Comparison of ENCODE assay signal across 23 cellular contexts in the genomic region with DNA sequence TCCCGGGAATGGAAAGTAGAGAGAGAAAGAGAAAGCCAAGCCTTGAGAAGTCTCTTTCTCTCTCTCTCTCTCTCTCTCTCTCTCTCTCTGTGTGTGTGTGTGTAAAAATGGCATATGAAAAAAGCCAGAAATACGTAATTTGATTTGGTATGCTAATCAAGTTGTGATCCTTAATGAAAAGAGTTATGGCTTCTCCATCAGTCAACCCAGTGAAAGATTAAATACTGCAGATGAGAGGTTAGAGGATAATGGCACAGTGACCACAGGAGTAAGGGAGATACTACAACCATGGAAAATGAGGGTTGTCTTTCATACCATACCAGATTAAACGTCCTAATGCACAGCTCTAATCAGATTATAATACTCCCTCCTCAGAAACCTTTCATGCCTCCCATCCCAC.
"Had no signal": no experiment of that assay in that cellular context is flagged by ENCODE, and none has a peak within 500 bp of the region (broad histone marks: within the 10 kb centered on the region; RNA-seq: fewer than 3 reads in every experiment).

No MANE protein-coding gene starts in this region.

- H3K36me3 ChIP-seq: esophagus muscularis mucosa, gastroesophageal sphincter, heart left ventricle, left lung, lower lobe of right lung had no signal

- H3K4me2 ChIP-seq: hepatocyte had no signal

- H3K4me1 Mint-ChIP-seq: immature natural killer cell; memory B cell; naive thymus-derived CD4-positive, alpha-beta T cell had no signal

- H3K27me3 Mint-ChIP-seq: memory B cell; naive thymus-derived CD4-positive, alpha-beta T cell had no signal

- H3K9me3 ChIP-seq: lower lobe of right lung had no signal

- H2AFZ ChIP-seq: hepatocyte had no signal

- H3K4me3 ChIP-seq: coronary artery, dorsolateral prefrontal cortex, esophagus muscularis mucosa, gastroesophageal sphincter, heart left ventricle, hepatocyte, left lung, lower lobe of right lung had no signal

- H3K27ac Mint-ChIP-seq: immature natural killer cell; memory B cell; naive thymus-derived CD4-positive, alpha-beta T cell had no signal

- H3K4me3 Mint-ChIP-seq: immature natural killer cell; memory B cell; naive thymus-derived CD4-positive, alpha-beta T cell had no signal

- H3K79me2 ChIP-seq: hepatocyte had no signal

- ATAC-seq: gastroesophageal sphincter; heart left ventricle; left colon; left lung; left ventricle myocardium superior; lower lobe of right lung; naive thymus-derived CD4-positive, alpha-beta T cell had no signal

- DNase-seq: dermis blood vessel endothelial cell; dorsolateral prefrontal cortex; effector CD4-positive, alpha-beta T cell; effector memory CD4-positive, alpha-beta T cell; foreskin melanocyte; heart left ventricle; hypothalamus; immature natural killer cell; islet precursor cell; kidney; kidney glomerular epithelial cell; left colon; left lung; left ventricle myocardium superior; lower lobe of right lung; mesendoderm; midbrain; naive thymus-derived CD4-positive, alpha-beta T cell had no signal

- H3K27ac ChIP-seq: coronary artery, dorsolateral prefrontal cortex, esophagus muscularis mucosa, gastroesophageal sphincter, heart left ventricle, hepatocyte, left lung, lower lobe of right lung had no signal

- H3K4me1 ChIP-seq: esophagus muscularis mucosa, gastroesophageal sphincter, heart left ventricle, left lung, lower lobe of right lung had no signal

- H3K27me3 ChIP-seq: dorsolateral prefrontal cortex, esophagus muscularis mucosa, gastroesophageal sphincter, heart left ventricle, hepatocyte, left lung had no signal

- H3K36me3 Mint-ChIP-seq: immature natural killer cell, memory B cell had no signal
